Comparison of ENCODE assay signal across 1 cellular context in the genomic region with DNA sequence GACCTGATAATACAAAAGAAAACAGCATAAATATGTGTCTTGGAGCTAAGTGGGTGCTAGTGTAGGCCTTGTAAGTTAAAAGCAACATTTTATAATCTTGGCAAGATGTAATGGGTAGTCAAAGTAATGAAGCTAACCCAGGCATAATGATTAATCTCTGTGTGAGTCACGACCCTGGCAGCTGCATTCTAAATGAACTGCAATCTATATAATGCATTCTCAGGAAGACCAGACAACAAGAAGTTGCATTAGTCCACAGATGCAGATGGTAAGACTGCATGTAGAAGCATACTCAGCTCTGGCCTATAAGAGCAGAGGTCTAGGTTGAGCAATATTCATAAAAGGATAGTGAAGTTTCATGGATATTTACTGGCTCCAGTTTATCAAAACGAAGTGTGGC.
TF ChIP-seq lines count a peak whose summit lies in the region.

No MANE protein-coding gene starts in this region.

TF ChIP-seq in SK-N-SH, 30 proteins besides CTCF, POLR2A, EP300 and RAD21 (continued from another document):
- TF ChIP-seq, protein P1, sequence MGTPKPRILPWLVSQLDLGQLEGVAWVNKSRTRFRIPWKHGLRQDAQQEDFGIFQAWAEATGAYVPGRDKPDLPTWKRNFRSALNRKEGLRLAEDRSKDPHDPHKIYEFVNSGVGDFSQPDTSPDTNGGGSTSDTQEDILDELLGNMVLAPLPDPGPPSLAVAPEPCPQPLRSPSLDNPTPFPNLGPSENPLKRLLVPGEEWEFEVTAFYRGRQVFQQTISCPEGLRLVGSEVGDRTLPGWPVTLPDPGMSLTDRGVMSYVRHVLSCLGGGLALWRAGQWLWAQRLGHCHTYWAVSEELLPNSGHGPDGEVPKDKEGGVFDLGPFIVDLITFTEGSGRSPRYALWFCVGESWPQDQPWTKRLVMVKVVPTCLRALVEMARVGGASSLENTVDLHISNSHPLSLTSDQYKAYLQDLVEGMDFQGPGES (IDR thresholded peaks at IDR 0.05; ENCODE audit: low read depth, low read length), result no peak
- TF ChIP-seq POLR2AphosphoS5 (IDR thresholded peaks at IDR 0.05; ENCODE audit: low read depth, low read length) (peak; percentile 17; the same call in 1 of the 2 replicates), NRF1 (IDR thresholded peaks at IDR 0.05; ENCODE audit: low read depth, low read length) (no peak), NFIC (IDR thresholded peaks at IDR 0.05; ENCODE audit: borderline replicate concordance) (peak; percentile 70), GABPA (IDR thresholded peaks at IDR 0.05; ENCODE audit: low read depth) (no peak), MXI1 (IDR thresholded peaks at IDR 0.05; ENCODE audit: low read depth, low read length) (no peak), JUND (IDR thresholded peaks at IDR 0.05) (peak; percentile 86), RFX5 (IDR thresholded peaks at IDR 0.05; ENCODE audit: low read length) (no peak), FOXJ3 (CRISPR knock-in tag; IDR thresholded peaks at IDR 0.05) (no peak), EZH2phosphoT487 (IDR thresholded peaks at IDR 0.05; ENCODE audit: borderline replicate concordance, low read depth) (no peak), RCOR1 (IDR thresholded peaks at IDR 0.05; ENCODE audit: low read length) (no peak), TCF12 (IDR thresholded peaks at IDR 0.05) (peak; percentile 83), MEF2A (IDR thresholded peaks at IDR 0.05; ENCODE audit: borderline replicate concordance, low read depth) (no peak), TAF1 (IDR thresholded peaks at IDR 0.05; ENCODE audit: borderline replicate concordance, low read depth, low read length) (no peak), FOSL2 (IDR thresholded peaks at IDR 0.05; ENCODE audit: borderline replicate concordance, low read depth) (peak; percentile 87)
- TF ChIP-seq, protein P2, sequence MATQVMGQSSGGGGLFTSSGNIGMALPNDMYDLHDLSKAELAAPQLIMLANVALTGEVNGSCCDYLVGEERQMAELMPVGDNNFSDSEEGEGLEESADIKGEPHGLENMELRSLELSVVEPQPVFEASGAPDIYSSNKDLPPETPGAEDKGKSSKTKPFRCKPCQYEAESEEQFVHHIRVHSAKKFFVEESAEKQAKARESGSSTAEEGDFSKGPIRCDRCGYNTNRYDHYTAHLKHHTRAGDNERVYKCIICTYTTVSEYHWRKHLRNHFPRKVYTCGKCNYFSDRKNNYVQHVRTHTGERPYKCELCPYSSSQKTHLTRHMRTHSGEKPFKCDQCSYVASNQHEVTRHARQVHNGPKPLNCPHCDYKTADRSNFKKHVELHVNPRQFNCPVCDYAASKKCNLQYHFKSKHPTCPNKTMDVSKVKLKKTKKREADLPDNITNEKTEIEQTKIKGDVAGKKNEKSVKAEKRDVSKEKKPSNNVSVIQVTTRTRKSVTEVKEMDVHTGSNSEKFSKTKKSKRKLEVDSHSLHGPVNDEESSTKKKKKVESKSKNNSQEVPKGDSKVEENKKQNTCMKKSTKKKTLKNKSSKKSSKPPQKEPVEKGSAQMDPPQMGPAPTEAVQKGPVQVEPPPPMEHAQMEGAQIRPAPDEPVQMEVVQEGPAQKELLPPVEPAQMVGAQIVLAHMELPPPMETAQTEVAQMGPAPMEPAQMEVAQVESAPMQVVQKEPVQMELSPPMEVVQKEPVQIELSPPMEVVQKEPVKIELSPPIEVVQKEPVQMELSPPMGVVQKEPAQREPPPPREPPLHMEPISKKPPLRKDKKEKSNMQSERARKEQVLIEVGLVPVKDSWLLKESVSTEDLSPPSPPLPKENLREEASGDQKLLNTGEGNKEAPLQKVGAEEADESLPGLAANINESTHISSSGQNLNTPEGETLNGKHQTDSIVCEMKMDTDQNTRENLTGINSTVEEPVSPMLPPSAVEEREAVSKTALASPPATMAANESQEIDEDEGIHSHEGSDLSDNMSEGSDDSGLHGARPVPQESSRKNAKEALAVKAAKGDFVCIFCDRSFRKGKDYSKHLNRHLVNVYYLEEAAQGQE (IDR thresholded peaks at IDR 0.05; ENCODE audit: low read depth, low read length), result no peak
- TF ChIP-seq, protein P3, sequence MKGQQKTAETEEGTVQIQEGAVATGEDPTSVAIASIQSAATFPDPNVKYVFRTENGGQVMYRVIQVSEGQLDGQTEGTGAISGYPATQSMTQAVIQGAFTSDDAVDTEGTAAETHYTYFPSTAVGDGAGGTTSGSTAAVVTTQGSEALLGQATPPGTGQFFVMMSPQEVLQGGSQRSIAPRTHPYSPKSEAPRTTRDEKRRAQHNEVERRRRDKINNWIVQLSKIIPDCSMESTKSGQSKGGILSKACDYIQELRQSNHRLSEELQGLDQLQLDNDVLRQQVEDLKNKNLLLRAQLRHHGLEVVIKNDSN (IDR thresholded peaks at IDR 0.05; ENCODE audit: borderline replicate concordance, low read depth), result no peak
